In the genomic region with DNA sequence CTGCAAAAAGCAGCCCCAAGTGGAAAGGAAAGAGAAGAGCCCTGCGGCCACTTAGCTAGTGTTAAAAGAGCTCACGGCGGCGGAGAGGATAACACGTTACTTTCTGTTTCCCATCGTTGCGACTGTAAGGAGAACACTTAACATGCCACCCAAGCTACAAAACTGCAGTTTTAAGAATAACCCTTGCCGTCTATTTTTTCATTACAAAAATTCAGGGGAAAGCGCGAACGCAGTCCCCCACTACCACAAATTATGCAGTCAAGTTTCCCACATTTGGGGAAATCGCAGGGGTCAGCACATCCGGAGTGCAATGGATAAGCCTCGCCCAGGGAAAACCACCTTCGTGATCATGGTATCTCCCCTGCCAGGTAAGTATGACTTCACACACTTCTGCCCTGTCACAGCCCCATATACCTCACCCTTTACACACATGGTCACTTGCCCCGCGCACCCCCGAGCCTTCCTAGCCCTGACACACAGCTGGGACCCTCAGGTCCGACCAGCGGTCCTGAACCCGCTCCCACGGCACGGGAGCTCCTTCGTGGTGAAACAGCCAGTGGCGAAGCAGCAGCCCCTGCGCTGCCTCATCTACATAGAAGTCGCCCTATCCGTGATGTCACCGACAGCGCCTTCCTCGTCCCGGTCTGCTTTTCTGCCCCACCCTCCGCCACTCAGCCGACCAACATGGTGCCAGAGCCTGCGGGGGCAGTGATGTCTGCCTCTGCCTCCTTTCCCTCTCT, we compare ENCODE assay signal across 8 cellular contexts. TPM values are rescaled to one million over a fixed set of nuclear protein-coding genes. Genes with fewer than 3 reads are reported as not detected.
DNase-seq lines count a peak whose midpoint lies in the region; ATAC-seq and TF ChIP-seq lines count a peak whose summit lies in the region.
"Not testable (repeated sequence)": the region's sequence is repeated elsewhere in the genome, so short reads cannot be mapped to it uniquely, and the experiment has no call there.

No MANE protein-coding gene starts in this region.

- peak overlapping the region; percentile 80 for H3K9ac ChIP-seq in adipocyte (ENCODE audit: low read length)

- not testable (repeated sequence) for H3K9me3 Mint-ChIP-seq in T-cell

- intact Hi-C loops in left cardiac atrium (cut with DNase I); upper lobe of right lung (cut with DNase I): not testable (repeated sequence)

- peak overlapping the region; percentile 70 for H3K27ac ChIP-seq in upper lobe of right lung

- not testable (repeated sequence) for H3K27me3 Mint-ChIP-seq in T-cell

- peak overlapping the region; percentile 81 to 89 (median 86) for H3K4me3 Mint-ChIP-seq in T-cell

- H3K4me1 ChIP-seq in adipocyte (ENCODE audit: control insufficient read depth, insufficient read depth, low read length); upper lobe of right lung: not testable (repeated sequence)

- TF ChIP-seq CTCF in upper lobe of right lung (IDR thresholded peaks at IDR 0.05), result not testable (repeated sequence)

- POLR2A ChIA-PET in T-cell (lab: Charles Lee), result not testable (repeated sequence)

- not testable (repeated sequence) for H3K4me1 Mint-ChIP-seq in T-cell

- CTCF ChIA-PET in T-cell (lab: Charles Lee), result not testable (repeated sequence)

- not testable (repeated sequence) for H3K9me3 ChIP-seq in adipocyte (ENCODE audit: control insufficient read depth, low read length); upper lobe of right lung

- H3K4me3 ChIP-seq in adipocyte (ENCODE audit: low read length) (peak overlapping the region; percentile 81), upper lobe of right lung (peak overlapping the region; percentile 54)

- not testable (repeated sequence) for H3K36me3 Mint-ChIP-seq in T-cell

- H3K27ac Mint-ChIP-seq in T-cell, result peak overlapping the region; percentile 82 to 92

- DNase-seq in NCI-H146 (lab: John Stamatoyannopoulos, UW), result peak; percentile 63
- DNase-seq in T-cell, result peak in 33 of 34 experiments; percentile 36 to 86 (median 73)
- peak; percentile 71 for DNase-seq in adipocyte (ENCODE audit: low read depth)
- peak; percentile 42 for DNase-seq in left cardiac atrium
- peak; percentile 7 for DNase-seq in putamen (ENCODE audit: low spot score)
- DNase-seq in upper lobe of right lung, result peak; percentile 75

- H3K36me3 ChIP-seq in adipocyte (ENCODE audit: control insufficient read depth, insufficient read depth, low read length, severe bottlenecking); upper lobe of right lung: not testable (repeated sequence)

- ATAC-seq in GM18498 (IDR thresholded peaks at IDR 0.05; ENCODE audit: unreplicated experiment), result peak; percentile 88
- peak; percentile 87 for ATAC-seq in HG02798 (IDR thresholded peaks at IDR 0.05; ENCODE audit: poor library complexity, unreplicated experiment)
- peak; percentile 81 to 85 (median 84) for ATAC-seq in T-cell (replicated peaks in 1 of 4)
- ATAC-seq in left cardiac atrium, result peak; percentile 91 to 94
- peak; percentile 92 for ATAC-seq in upper lobe of right lung

- not testable (repeated sequence) for H3K27me3 ChIP-seq in adipocyte (replicated peaks; ENCODE audit: control insufficient read depth, insufficient read depth, low read length); upper lobe of right lung

RNA-seq across cellular contexts. Expression of gene NBPF20, which starts 40.2 kb away (rescaled TPM):
- total RNA-seq in T-cell, result 1 to 10 TPM; 2.7 to 8.2 (median 3.9) TPM
- total RNA-seq in left cardiac atrium, result 1 to 10 TPM; 1.3 to 1.5 TPM
- 2.7 TPM for total RNA-seq in upper lobe of right lung

Comparison
In these comparisons a context has a peak if more than half of its experiments do, and no peak if none do; other contexts are left out.
1. Peak in every context shown above with its lines: DNase-seq, ATAC-seq, H3K4me3 ChIP-seq and H3K27ac ChIP-seq.
2. DNase-seq: peak in every context shown above with its lines; median percentile 75 in upper lobe of right lung; 73 in T-cell; 71 in adipocyte; 63 in NCI-H146; 42 in left cardiac atrium; 7 in putamen.